8 cellular contexts compared by ENCODE assay signal in genomic region chr13:99501135-99501951, GRCh38. TPM values are rescaled to one million over a fixed set of nuclear protein-coding genes. Genes with fewer than 3 reads are reported as not detected.
A peak's percentile ranks its signal among the peaks of the same experiment; 100 is the strongest.
DNase-seq lines count a peak whose midpoint lies in the region; ATAC-seq, FAIRE-seq and TF ChIP-seq lines count a peak whose summit lies in the region.

TM9SF2 (plus strand) TSS chr13:99501472; CDS start chr13:99501607, 135 bp downstream.

- peaks cover 46% of the 10 kb centered on the region for H3K4me1 Mint-ChIP-seq in mesothelial cell of epicardium

- H4K20me1 ChIP-seq in OCI-LY1 (ENCODE audit: insufficient read depth, low read length), result no peaks in the 10 kb centered on the region; the same call in 1 of the 2 replicates

- H3K9me3 Mint-ChIP-seq in mesothelial cell of epicardium, result peaks cover 3% of the 10 kb centered on the region

- H3K9me3 ChIP-seq in HUES64 (ENCODE audit: insufficient read depth, low read depth, low read length) (no peaks in the 10 kb centered on the region), OCI-LY1 (ENCODE audit: low read length) (no peaks in the 10 kb centered on the region)

- H3F3A ChIP-seq in OCI-LY1 (ENCODE audit: insufficient read depth, low read length), result peaks cover 3% of the 10 kb centered on the region; the same call in 1 of the 2 replicates

- peaks cover 46% of the 10 kb centered on the region for H3K79me2 ChIP-seq in OCI-LY1 (ENCODE audit: insufficient read depth, low read length)

- H3K36me3 ChIP-seq in HUES64 (ENCODE audit: insufficient read depth, low read length), result no peaks in the 10 kb centered on the region
- H3K36me3 ChIP-seq in OCI-LY1 (ENCODE audit: insufficient read depth, low read length), result no peaks in the 10 kb centered on the region

- no peaks in the 10 kb centered on the region for H3K27me3 Mint-ChIP-seq in mesothelial cell of epicardium (ENCODE audit: low read depth)

- peak within 1 kb of the TSS; percentile 39; the same call in 1 of the 2 replicates for H2AFZ ChIP-seq in OCI-LY1 (ENCODE audit: low read length)

- H3K4me3 Mint-ChIP-seq in mesothelial cell of epicardium, result peak within 1 kb of the TSS; percentile 93

- H3K4me3 ChIP-seq in HUES64 (ENCODE audit: low read length) (peak within 1 kb of the TSS; percentile 90), OCI-LY1 (ENCODE audit: low read depth, low read length, poor library complexity, severe bottlenecking) (peak within 1 kb of the TSS; percentile 73)

- H3K27ac ChIP-seq in HUES64 (ENCODE audit: low read depth, low read length) (peak within 1 kb of the TSS; percentile 88), OCI-LY1 (ENCODE audit: low read depth, low read length, poor library complexity, severe bottlenecking) (peak within 1 kb of the TSS; percentile 70)

- H3K4me2 ChIP-seq in OCI-LY1 (ENCODE audit: low read length), result peak within 1 kb of the TSS; percentile 96

- under 1% methylated on average over 61 of the region's 61 CpGs for WGBS in HUES64

- TF ChIP-seq CTCF in OCI-LY1 (IDR thresholded peaks at IDR 0.05; ENCODE audit: low read length) (no peak), mesothelial cell of epicardium (IDR thresholded peaks at IDR 0.05; ENCODE audit: unreplicated experiment) (no peak)

- no peaks in the 10 kb centered on the region for H3K36me3 Mint-ChIP-seq in mesothelial cell of epicardium

- in situ Hi-C loops in Caki2 (cut with HindIII; ENCODE audit: low pct_unique_long_range_greater_than_20kb, low sequenced_read_pairs), result no loop called here

- peaks cover 12% of the 10 kb centered on the region for H3K4me1 ChIP-seq in HUES64 (ENCODE audit: insufficient read depth, low read length)
- H3K4me1 ChIP-seq in OCI-LY1 (ENCODE audit: insufficient read depth, low read length, severe bottlenecking), result peaks cover 75% of the 10 kb centered on the region

- H3K9me2 ChIP-seq in OCI-LY1 (ENCODE audit: low read depth, low read length), result no peaks in the 10 kb centered on the region

- no peaks in the 10 kb centered on the region for H3K27me3 ChIP-seq in HUES64 (ENCODE audit: insufficient read depth, low read length)
- no peaks in the 10 kb centered on the region for H3K27me3 ChIP-seq in OCI-LY1 (ENCODE audit: insufficient read depth, low read length)

- H3K27ac Mint-ChIP-seq in mesothelial cell of epicardium, result peak within 1 kb of the TSS; percentile 99

- H3K9ac ChIP-seq in HUES64 (ENCODE audit: low read depth, low read length) (peak within 1 kb of the TSS; percentile 81), OCI-LY1 (ENCODE audit: low read length) (peak within 1 kb of the TSS; percentile 81)

- FAIRE-seq in endometrium (lab: Jason Lieb, UNC), result peak; percentile 74

- ATAC-seq in GM21423 (IDR thresholded peaks at IDR 0.05; ENCODE audit: unreplicated experiment), result peak; percentile 50

- DNase-seq in Caki2 (ENCODE audit: low read depth), result peak; percentile 93
- peak; percentile 94 for DNase-seq in activated CD8-positive, alpha-beta memory T cell treated with anti-CD3 and anti-CD28 coated beads, Interleukin-2, amount 50 U/mL, for 4 hours
- peak; percentile 95 to 100 for DNase-seq in mesothelial cell of epicardium (ENCODE audit: low spot score in 2 of 2, unreplicated experiment in 2 of 2)
- DNase-seq in stimulated activated CD8-positive, alpha-beta memory T cell treated with anti-CD3 and anti-CD28 coated beads, Interleukin-15, amount 100 ng/mL, for 48 hours (ENCODE audit: low read depth in 2 of 2), result peak; percentile 94

RNA-seq across cellular contexts. Expression of gene TM9SF2, which starts in this region (rescaled TPM):
- 102 and 118 TPM in 2 replicates for total RNA-seq in Caki2 (2014; rRNA removed; shearing (Covaris generic); ENCODE audit: low replicate concordance)
- 79.8 TPM for polyA plus RNA-seq in HUES64 (2013, experiment 1 of 2)
- polyA plus RNA-seq in HUES64 (2013, experiment 2 of 2), result 79.6 TPM
- 105 to 107 TPM (median 106 TPM) in 3 replicates for total RNA-seq in mesothelial cell of epicardium

Comparison
In these comparisons a context has a peak if more than half of its experiments do, and no peak if none do; other contexts are left out.
1. Peak in every context shown above with its lines: DNase-seq, ATAC-seq, H3K4me3 ChIP-seq and H3K27ac ChIP-seq.